8 cellular contexts compared by ENCODE assay signal in genomic region chr2:11123856-11124759, GRCh38. TPM values are rescaled to one million over a fixed set of nuclear protein-coding genes. Genes with fewer than 3 reads are reported as not detected.
DNase-seq lines count a peak whose midpoint lies in the region; ATAC-seq and TF ChIP-seq lines count a peak whose summit lies in the region.

No MANE protein-coding gene starts in this region.

- TF ChIP-seq CTCF in mesothelial cell of epicardium (IDR thresholded peaks at IDR 0.05; ENCODE audit: unreplicated experiment), result peak; percentile 69

- DNase-seq in DMS153 treated with DMSO at 0.1 percent for 48 hours (lab: John Stamatoyannopoulos, UW; ENCODE audit: unreplicated experiment) (peak; percentile 76), NCI-H510A treated with DMSO at 0.1 percent for 48 hours (lab: John Stamatoyannopoulos, UW) (peak; percentile 87), dermis blood vessel endothelial cell (peak; percentile 79), mesothelial cell of epicardium (ENCODE audit: low spot score in 2 of 2, unreplicated experiment in 2 of 2) (peak; percentile 60 to 85)
- peak; percentile 67 for DNase-seq in activated CD4-positive, alpha-beta T cell treated with anti-CD3 and anti-CD28 coated beads, Interleukin-2, amount 50 U/mL, for 1 hour
- peak; percentile 52 for DNase-seq in stimulated activated naive CD4-positive, alpha-beta T cell treated with Interleukin-2 at 50 U/mL for 16 hours (lab: John Stamatoyannopoulos, UW)

- H3K9me3 Mint-ChIP-seq in mesothelial cell of epicardium, result no peaks in the 10 kb centered on the region

- no peak overlapping the region for H3K4me3 Mint-ChIP-seq in mesothelial cell of epicardium

- no peak overlapping the region for H3K27ac Mint-ChIP-seq in mesothelial cell of epicardium

- ATAC-seq in HG03280 (IDR thresholded peaks at IDR 0.05; ENCODE audit: unreplicated experiment) (peak; percentile 62), HG03025 (IDR thresholded peaks at IDR 0.05; ENCODE audit: low FRiP score, unreplicated experiment) (no peak)

- no peaks in the 10 kb centered on the region for H3K36me3 Mint-ChIP-seq in mesothelial cell of epicardium

- H3K27me3 Mint-ChIP-seq in mesothelial cell of epicardium (ENCODE audit: low read depth), result peaks cover 11% of the 10 kb centered on the region

- peaks cover 15% of the 10 kb centered on the region for H3K4me1 Mint-ChIP-seq in mesothelial cell of epicardium

RNA-seq across cellular contexts. Expression of gene SLC66A3, which starts 31.2 kb away (rescaled TPM):
- total RNA-seq in dermis blood vessel endothelial cell, result 29.3 and 53.4 TPM in 2 replicates
- 6.0 to 7.3 TPM (median 6.3 TPM) in 3 replicates for total RNA-seq in mesothelial cell of epicardium
